In genomic region chr6:150765457-150765764, GRCh38 we compare ENCODE assay signal across 16 cellular contexts.
DNase-seq lines count a peak whose midpoint lies in the region; ATAC-seq, FAIRE-seq and TF ChIP-seq lines count a peak whose summit lies in the region.
"Had no signal": no experiment of that assay in that cellular context is flagged by ENCODE, and none has a peak within 500 bp of the region (broad histone marks: within the 10 kb centered on the region; RNA-seq: fewer than 3 reads in every experiment).

No MANE protein-coding gene starts in this region.

- H3K79me2 ChIP-seq in astrocyte (ENCODE audit: insufficient read depth, low read length) = peaks cover 6% of the 10 kb centered on the region

- no peak overlapping the region for H3K4me3 Mint-ChIP-seq in astrocyte (ENCODE audit: unreplicated experiment)
- H3K4me3 Mint-ChIP-seq: activated CD8-positive, alpha-beta T cell treated with anti-CD3 and anti-CD28 coated beads for 36 hours; CD4-positive, alpha-beta T cell had no signal

- FAIRE-seq in astrocyte (lab: Jason Lieb, UNC) = no peak
- FAIRE-seq: islet of Langerhans had no signal

- peaks cover 2% of the 10 kb centered on the region for H3K36me3 Mint-ChIP-seq in astrocyte (ENCODE audit: low read depth, unreplicated experiment)

- H3K4me1 Mint-ChIP-seq in astrocyte (ENCODE audit: low read depth, unreplicated experiment) = peaks cover 20% of the 10 kb centered on the region

- H3K27ac Mint-ChIP-seq in astrocyte (ENCODE audit: unreplicated experiment) = peak overlapping the region; percentile 59
- H3K27ac Mint-ChIP-seq: activated CD8-positive, alpha-beta T cell treated with anti-CD3 and anti-CD28 coated beads for 36 hours; CD4-positive, alpha-beta T cell had no signal

- H3K27me3 Mint-ChIP-seq in astrocyte (ENCODE audit: low read depth, unreplicated experiment) = no peaks in the 10 kb centered on the region
- H3K27me3 Mint-ChIP-seq: activated CD8-positive, alpha-beta T cell treated with anti-CD3 and anti-CD28 coated beads for 36 hours; CD4-positive, alpha-beta T cell; type B pancreatic cell had no signal

- H3K27ac ChIP-seq in astrocyte (ENCODE audit: low read depth, low read length) (no peak overlapping the region), coronary artery (no peak overlapping the region)
- H3K27ac ChIP-seq: epithelial cell of prostate, neutrophil had no signal

- no peak overlapping the region for H3K4me2 ChIP-seq in astrocyte (ENCODE audit: low read length)

- no peak for DNase-seq in astrocyte (ENCODE audit: low read depth)
- DNase-seq in coronary artery (ENCODE audit: low spot score) = no peak
- DNase-seq in OCI-M1 (lab: John Stamatoyannopoulos, UW) = no peak
- DNase-seq in effector CD4-positive, alpha-beta T cell = no peak
- DNase-seq: activated CD8-positive, alpha-beta T cell treated with anti-CD3 and anti-CD28 coated beads for 36 hours; CD4-positive, alpha-beta T cell; NCI-H226; stimulated activated CD4-positive, alpha-beta T cell treated with anti-CD3 and anti-CD28 coated beads, Interleukin-4, amount 100 ng/mL, for 4 hours had no signal

- H3K4me1 ChIP-seq in astrocyte (ENCODE audit: insufficient read depth, low read length) = peaks cover 23% of the 10 kb centered on the region

- H4K20me1 ChIP-seq in astrocyte (ENCODE audit: insufficient read depth, low read length) = no peaks in the 10 kb centered on the region

- H3K36me3 ChIP-seq in astrocyte (ENCODE audit: insufficient read depth, low read length) = no peaks in the 10 kb centered on the region
- H3K36me3 ChIP-seq: neutrophil had no signal

- H3K4me3 ChIP-seq in astrocyte (ENCODE audit: insufficient read depth, low read depth, low read length) (no peak overlapping the region), coronary artery (no peak overlapping the region)

- H3K27me3 ChIP-seq in astrocyte (ENCODE audit: insufficient read depth, low read length) = no peaks in the 10 kb centered on the region
- H3K27me3 ChIP-seq: neutrophil had no signal

- TF ChIP-seq CTCF in astrocyte (IDR thresholded peaks at IDR 0.05; ENCODE audit: insufficient read depth, low read depth, low read length) (no peak), coronary artery (IDR thresholded peaks at IDR 0.05) (no peak)

- no peaks in the 10 kb centered on the region for H3K9me3 Mint-ChIP-seq in astrocyte (ENCODE audit: unreplicated experiment)
- H3K9me3 Mint-ChIP-seq: activated CD8-positive, alpha-beta T cell treated with anti-CD3 and anti-CD28 coated beads for 36 hours; CD4-positive, alpha-beta T cell; type B pancreatic cell had no signal

- ATAC-seq in GM18858 (IDR thresholded peaks at IDR 0.05; ENCODE audit: unreplicated experiment) (peak; percentile 86), GM21526 (IDR thresholded peaks at IDR 0.05; ENCODE audit: low FRiP score, unreplicated experiment) (peak; percentile 94), HG03097 (IDR thresholded peaks at IDR 0.05; ENCODE audit: low FRiP score, unreplicated experiment) (peak; percentile 75)
- no peak for ATAC-seq in activated CD4-positive, CD25-positive, alpha-beta regulatory T cell treated with anti-CD3 and anti-CD28 coated beads, Interleukin-2, amount 50 U/mL, for 24 hours
- ATAC-seq: activated CD8-positive, alpha-beta T cell treated with anti-CD3 and anti-CD28 coated beads for 36 hours had no signal

- no peak overlapping the region for H3K9ac ChIP-seq in astrocyte (ENCODE audit: low read length)

- no peak overlapping the region for H2AFZ ChIP-seq in astrocyte (ENCODE audit: low read depth, low read length)

- H3K9me3 ChIP-seq in astrocyte (ENCODE audit: insufficient read depth, low read depth, low read length) = no peaks in the 10 kb centered on the region
- H3K9me3 ChIP-seq: neutrophil had no signal

Comparison
In these comparisons a context has a peak if more than half of its experiments do, and no peak if none do; other contexts are left out.
1. ATAC-seq: peak in GM18858 (single experiment), GM21526 (single experiment) and HG03097 (single experiment); none in activated CD4-positive, CD25-positive, alpha-beta regulatory T cell treated with anti-CD3 and anti-CD28 coated beads, Interleukin-2, amount 50 U/mL, for 24 hours (0 of 2).